Comparison of ENCODE assay signal across 10 cellular contexts in the genomic region with DNA sequence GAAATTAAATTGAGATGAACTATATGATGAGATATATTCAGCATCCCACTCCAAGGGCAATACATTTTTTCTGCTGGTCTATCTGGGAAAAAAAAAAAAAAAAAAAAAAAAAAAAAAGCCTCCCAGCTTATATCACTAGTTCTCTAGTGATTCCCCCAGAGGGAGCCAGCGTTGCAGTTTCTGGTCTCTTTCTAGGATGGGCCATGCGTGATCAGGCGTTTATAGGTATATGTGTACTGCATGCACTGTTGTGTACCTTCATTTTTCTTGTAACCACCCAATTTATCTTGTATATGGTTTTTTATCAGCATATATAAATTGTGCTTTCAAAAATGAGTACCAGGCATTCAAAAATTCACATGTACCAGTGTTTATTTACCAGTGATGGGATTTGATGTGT. TPM values are rescaled to one million over a fixed set of nuclear protein-coding genes. Genes with fewer than 3 reads are reported as not detected.
DNase-seq lines count a peak whose midpoint lies in the region; ATAC-seq and TF ChIP-seq lines count a peak whose summit lies in the region.
"Had no signal": no experiment of that assay in that cellular context is flagged by ENCODE, and none has a peak within 500 bp of the region (broad histone marks: within the 10 kb centered on the region; RNA-seq: fewer than 3 reads in every experiment).

No MANE protein-coding gene starts in this region.

- DNase-seq in activated naive CD4-positive, alpha-beta T cell treated with anti-CD3 and anti-CD28 coated beads for 36 hours: peak; percentile 52
- DNase-seq in activated naive CD4-positive, alpha-beta T cell treated with anti-CD3 and anti-CD28 coated beads, Interleukin-2, amount 50 U/mL, for 72 hours (ENCODE audit: low spot score in 2 of 2): no peak
- DNase-seq in activated CD8-positive, alpha-beta T cell treated with anti-CD3 and anti-CD28 coated beads for 36 hours: peak; percentile 46
- no peak for DNase-seq in progenitor cell of endocrine pancreas (ENCODE audit: low spot score, unreplicated experiment)
- no peak for DNase-seq in Right ventricle myocardium superior
- DNase-seq: activated B cell treated with CpG ODN at 0.5 μM for 24 hours; stimulated activated naive B cell treated with anti-CD40 and anti-IgM and Interleukin-4, amounts not matched to agents 10 μg/mL and 1 μg/mL and 100 μg/mL, for 72 hours had no signal

- no peak for ATAC-seq in activated naive CD4-positive, alpha-beta T cell treated with anti-CD3 and anti-CD28 coated beads, Interleukin-2, amount 50 U/mL, for 72 hours
- peak; percentile 53 for ATAC-seq in activated CD8-positive, alpha-beta T cell treated with anti-CD3 and anti-CD28 coated beads for 36 hours
- ATAC-seq in GM18517 (IDR thresholded peaks at IDR 0.05; ENCODE audit: unreplicated experiment): no peak
- no peak for ATAC-seq in Right ventricle myocardium superior (ENCODE audit: poor library complexity)
- no peak for ATAC-seq in GM21447 (IDR thresholded peaks at IDR 0.05; ENCODE audit: unreplicated experiment)

- peak; percentile 39; the same call in 1 of the 2 replicates for TF ChIP-seq CTCF in LNCAP (IDR thresholded peaks at IDR 0.05)
- TF ChIP-seq CTCF in activated CD8-positive, alpha-beta T cell treated with anti-CD3 and anti-CD28 coated beads for 36 hours (IDR thresholded peaks at IDR 0.05): peak; percentile 25
- TF ChIP-seq CTCF in progenitor cell of endocrine pancreas (IDR thresholded peaks at IDR 0.05; ENCODE audit: unreplicated experiment): peak; percentile 50

- peaks cover 9% of the 10 kb centered on the region for H3K27me3 Mint-ChIP-seq in activated naive CD4-positive, alpha-beta T cell treated with anti-CD3 and anti-CD28 coated beads for 36 hours (ENCODE audit: low read depth)
- peaks cover 7% of the 10 kb centered on the region for H3K27me3 Mint-ChIP-seq in activated CD8-positive, alpha-beta T cell treated with anti-CD3 and anti-CD28 coated beads for 36 hours
- H3K27me3 Mint-ChIP-seq in progenitor cell of endocrine pancreas: peaks cover 20% of the 10 kb centered on the region

- no peak overlapping the region for H3K27ac Mint-ChIP-seq in activated naive CD4-positive, alpha-beta T cell treated with anti-CD3 and anti-CD28 coated beads for 36 hours
- no peak overlapping the region for H3K27ac Mint-ChIP-seq in activated naive CD4-positive, alpha-beta T cell treated with anti-CD3 and anti-CD28 coated beads, Interleukin-2, amount 50 U/mL, for 72 hours
- H3K27ac Mint-ChIP-seq in activated CD8-positive, alpha-beta T cell treated with anti-CD3 and anti-CD28 coated beads for 36 hours: no peak overlapping the region
- H3K27ac Mint-ChIP-seq in progenitor cell of endocrine pancreas: no peak overlapping the region
- H3K27ac Mint-ChIP-seq: activated B cell treated with CpG ODN at 0.5 μM for 24 hours; stimulated activated naive B cell treated with anti-CD40 and anti-IgM and Interleukin-4, amounts not matched to agents 10 μg/mL and 1 μg/mL and 100 μg/mL, for 72 hours had no signal

- CTCF ChIA-PET in activated naive CD4-positive, alpha-beta T cell treated with anti-CD3 and anti-CD28 coated beads for 36 hours (lab: Charles Lee): interaction anchor here (0.6 kb wide), 1 partner anchor 182 kb away, joined by 3 read pairs; no protein-coding TSS in a partner anchor
- CTCF ChIA-PET in activated CD8-positive, alpha-beta T cell treated with anti-CD3 and anti-CD28 coated beads for 36 hours (lab: Charles Lee): no interaction called here

- intact Hi-C loops in activated naive CD4-positive, alpha-beta T cell treated with anti-CD3 and anti-CD28 coated beads for 36 hours (cut with micrococcal nuclease): loop anchor here (2.0 kb wide), 1 partner anchor 42 kb away; no protein-coding TSS in a partner anchor
- intact Hi-C loops in activated CD8-positive, alpha-beta T cell treated with anti-CD3 and anti-CD28 coated beads for 36 hours (cut with micrococcal nuclease): loop anchor here (10.0 kb wide), 1 partner anchor 86 kb away; no protein-coding TSS in a partner anchor
- intact Hi-C loops in Right ventricle myocardium superior (cut with DNase I): no loop called here

- H3K36me3 Mint-ChIP-seq in activated naive CD4-positive, alpha-beta T cell treated with anti-CD3 and anti-CD28 coated beads for 36 hours (ENCODE audit: low read depth): no peaks in the 10 kb centered on the region
- H3K36me3 Mint-ChIP-seq in activated naive CD4-positive, alpha-beta T cell treated with anti-CD3 and anti-CD28 coated beads, Interleukin-2, amount 50 U/mL, for 72 hours: no peaks in the 10 kb centered on the region
- no peaks in the 10 kb centered on the region for H3K36me3 Mint-ChIP-seq in activated CD8-positive, alpha-beta T cell treated with anti-CD3 and anti-CD28 coated beads for 36 hours (ENCODE audit: low read depth)
- no peaks in the 10 kb centered on the region for H3K36me3 Mint-ChIP-seq in progenitor cell of endocrine pancreas (ENCODE audit: insufficient read depth)
- H3K36me3 Mint-ChIP-seq: stimulated activated naive B cell treated with anti-CD40 and anti-IgM and Interleukin-4, amounts not matched to agents 10 μg/mL and 1 μg/mL and 100 μg/mL, for 72 hours had no signal

- POLR2A ChIA-PET in activated CD8-positive, alpha-beta T cell treated with anti-CD3 and anti-CD28 coated beads for 36 hours (lab: Charles Lee): no interaction called here

- H3K4me3 Mint-ChIP-seq in activated naive CD4-positive, alpha-beta T cell treated with anti-CD3 and anti-CD28 coated beads for 36 hours: no peak overlapping the region
- no peak overlapping the region for H3K4me3 Mint-ChIP-seq in activated CD8-positive, alpha-beta T cell treated with anti-CD3 and anti-CD28 coated beads for 36 hours
- H3K4me3 Mint-ChIP-seq in progenitor cell of endocrine pancreas (ENCODE audit: low read depth): no peak overlapping the region
- H3K4me3 Mint-ChIP-seq: activated B cell treated with CpG ODN at 0.5 μM for 24 hours; stimulated activated naive B cell treated with anti-CD40 and anti-IgM and Interleukin-4, amounts not matched to agents 10 μg/mL and 1 μg/mL and 100 μg/mL, for 72 hours had no signal

- H3K9me3 Mint-ChIP-seq in activated naive CD4-positive, alpha-beta T cell treated with anti-CD3 and anti-CD28 coated beads for 36 hours: no peaks in the 10 kb centered on the region
- H3K9me3 Mint-ChIP-seq in activated naive CD4-positive, alpha-beta T cell treated with anti-CD3 and anti-CD28 coated beads, Interleukin-2, amount 50 U/mL, for 72 hours: no peaks in the 10 kb centered on the region
- no peaks in the 10 kb centered on the region for H3K9me3 Mint-ChIP-seq in activated CD8-positive, alpha-beta T cell treated with anti-CD3 and anti-CD28 coated beads for 36 hours
- H3K9me3 Mint-ChIP-seq in progenitor cell of endocrine pancreas (ENCODE audit: low read depth): no peaks in the 10 kb centered on the region
- H3K9me3 Mint-ChIP-seq: activated B cell treated with CpG ODN at 0.5 μM for 24 hours; stimulated activated naive B cell treated with anti-CD40 and anti-IgM and Interleukin-4, amounts not matched to agents 10 μg/mL and 1 μg/mL and 100 μg/mL, for 72 hours had no signal

- H3K4me1 Mint-ChIP-seq in activated naive CD4-positive, alpha-beta T cell treated with anti-CD3 and anti-CD28 coated beads for 36 hours (ENCODE audit: low read depth): no peaks in the 10 kb centered on the region
- no peaks in the 10 kb centered on the region for H3K4me1 Mint-ChIP-seq in activated CD8-positive, alpha-beta T cell treated with anti-CD3 and anti-CD28 coated beads for 36 hours (ENCODE audit: low read depth)
- H3K4me1 Mint-ChIP-seq in progenitor cell of endocrine pancreas (ENCODE audit: low read depth): peaks cover 7% of the 10 kb centered on the region
- H3K4me1 Mint-ChIP-seq: activated B cell treated with CpG ODN at 0.5 μM for 24 hours; stimulated activated naive B cell treated with anti-CD40 and anti-IgM and Interleukin-4, amounts not matched to agents 10 μg/mL and 1 μg/mL and 100 μg/mL, for 72 hours had no signal

RNA-seq across cellular contexts. Expression of gene DCDC2C, which starts 35.1 kb away (rescaled TPM):
- total RNA-seq in activated naive CD4-positive, alpha-beta T cell treated with anti-CD3 and anti-CD28 coated beads for 36 hours: not detected
- not detected for total RNA-seq in activated naive CD4-positive, alpha-beta T cell treated with anti-CD3 and anti-CD28 coated beads, Interleukin-2, amount 50 U/mL, for 72 hours
- total RNA-seq in activated CD8-positive, alpha-beta T cell treated with anti-CD3 and anti-CD28 coated beads for 36 hours: not detected
- total RNA-seq in progenitor cell of endocrine pancreas: not detected in 2 replicates
- not detected for total RNA-seq in Right ventricle myocardium superior
- total RNA-seq: activated B cell treated with CpG ODN at 0.5 μM for 24 hours had no signal

Comparison
In these comparisons a context has a peak if more than half of its experiments do, and no peak if none do; other contexts are left out.
1. DNase-seq: peak in activated naive CD4-positive, alpha-beta T cell treated with anti-CD3 and anti-CD28 coated beads for 36 hours (single experiment) and activated CD8-positive, alpha-beta T cell treated with anti-CD3 and anti-CD28 coated beads for 36 hours (single experiment); none in activated naive CD4-positive, alpha-beta T cell treated with anti-CD3 and anti-CD28 coated beads, Interleukin-2, amount 50 U/mL, for 72 hours (0 of 2), progenitor cell of endocrine pancreas (single experiment) and Right ventricle myocardium superior (single experiment).
2. Peak in every context shown above with its lines, with median percentiles within 50 percentile points of each other: CTCF ChIP-seq.